In the genomic region with DNA sequence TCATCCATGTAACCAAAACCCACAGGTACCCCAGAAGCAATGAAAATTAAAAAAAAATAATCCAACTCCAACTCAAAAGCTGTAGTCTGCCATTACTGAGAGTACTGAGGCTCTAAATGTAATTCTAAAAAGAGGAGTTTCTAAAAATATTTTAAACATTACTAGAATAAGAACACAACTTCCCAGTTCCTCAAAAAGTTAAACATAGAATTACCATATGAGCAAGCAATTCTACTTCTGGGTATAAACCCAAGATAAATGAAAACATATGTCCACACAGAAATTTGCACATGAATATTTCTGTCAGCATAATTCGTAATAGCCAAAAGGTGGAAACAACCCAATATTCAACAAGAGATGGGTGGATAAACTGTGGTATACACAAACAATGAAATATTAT, we compare ENCODE assay signal across 1 cellular context.
TF ChIP-seq lines count a peak whose summit lies in the region.

No MANE protein-coding gene starts in this region.

TF ChIP-seq in GM12878, 131 proteins besides CTCF, POLR2A, EP300 and RAD21 (continued from another document):
- TF ChIP-seq, protein P1, sequence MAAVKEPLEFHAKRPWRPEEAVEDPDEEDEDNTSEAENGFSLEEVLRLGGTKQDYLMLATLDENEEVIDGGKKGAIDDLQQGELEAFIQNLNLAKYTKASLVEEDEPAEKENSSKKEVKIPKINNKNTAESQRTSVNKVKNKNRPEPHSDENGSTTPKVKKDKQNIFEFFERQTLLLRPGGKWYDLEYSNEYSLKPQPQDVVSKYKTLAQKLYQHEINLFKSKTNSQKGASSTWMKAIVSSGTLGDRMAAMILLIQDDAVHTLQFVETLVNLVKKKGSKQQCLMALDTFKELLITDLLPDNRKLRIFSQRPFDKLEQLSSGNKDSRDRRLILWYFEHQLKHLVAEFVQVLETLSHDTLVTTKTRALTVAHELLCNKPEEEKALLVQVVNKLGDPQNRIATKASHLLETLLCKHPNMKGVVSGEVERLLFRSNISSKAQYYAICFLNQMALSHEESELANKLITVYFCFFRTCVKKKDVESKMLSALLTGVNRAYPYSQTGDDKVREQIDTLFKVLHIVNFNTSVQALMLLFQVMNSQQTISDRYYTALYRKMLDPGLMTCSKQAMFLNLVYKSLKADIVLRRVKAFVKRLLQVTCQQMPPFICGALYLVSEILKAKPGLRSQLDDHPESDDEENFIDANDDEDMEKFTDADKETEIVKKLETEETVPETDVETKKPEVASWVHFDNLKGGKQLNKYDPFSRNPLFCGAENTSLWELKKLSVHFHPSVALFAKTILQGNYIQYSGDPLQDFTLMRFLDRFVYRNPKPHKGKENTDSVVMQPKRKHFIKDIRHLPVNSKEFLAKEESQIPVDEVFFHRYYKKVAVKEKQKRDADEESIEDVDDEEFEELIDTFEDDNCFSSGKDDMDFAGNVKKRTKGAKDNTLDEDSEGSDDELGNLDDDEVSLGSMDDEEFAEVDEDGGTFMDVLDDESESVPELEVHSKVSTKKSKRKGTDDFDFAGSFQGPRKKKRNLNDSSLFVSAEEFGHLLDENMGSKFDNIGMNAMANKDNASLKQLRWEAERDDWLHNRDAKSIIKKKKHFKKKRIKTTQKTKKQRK (IDR thresholded peaks at IDR 0.05; ENCODE audit: low read depth, low read length) = no peak
- TF ChIP-seq ZNF217 (IDR thresholded peaks at IDR 0.05) (peak; percentile 63), IKZF2 (IDR thresholded peaks at IDR 0.05) (0 out of 4 replicates have a peak, but pooled peaks of 1 of the 2 experiments have one; percentile 18), ZBED1 (IDR thresholded peaks at IDR 0.05; ENCODE audit: borderline replicate concordance) (0 out of 2 replicates have a peak, but pooled peaks have one; percentile 49), ASH2L (IDR thresholded peaks at IDR 0.05; ENCODE audit: borderline replicate concordance, low read depth) (0 out of 2 replicates have a peak, but pooled peaks have one; percentile 51), SP1 (IDR thresholded peaks at IDR 0.05; ENCODE audit: low read depth, low read length) (no peak), FOXM1 (IDR thresholded peaks at IDR 0.05; ENCODE audit: low read depth, low read length) (peak; percentile 89; the same call in 1 of the 2 replicates), BCL11A (IDR thresholded peaks at IDR 0.05; ENCODE audit: low read depth, low read length) (peak; percentile 57; the same call in 1 of the 2 replicates), CHD4 (IDR thresholded peaks at IDR 0.05) (no peak), CREM (IDR thresholded peaks at IDR 0.05; ENCODE audit: low read depth) (peak; percentile 64; the same call in 1 of the 2 replicates), MEF2B (IDR thresholded peaks at IDR 0.05; ENCODE audit: partially characterized antibody, poor library complexity, severe bottlenecking) (peak; percentile 85), TBL1XR1 (IDR thresholded peaks at IDR 0.05; ENCODE audit: low read depth, low read length) (peak; percentile 77; the same call in 1 of the 2 replicates), ZNF24 (IDR thresholded peaks at IDR 0.05) (no peak), MEF2A (IDR thresholded peaks at IDR 0.05; ENCODE audit: insufficient read depth, low read depth, low read length) (peak; percentile 99), SIN3A (IDR thresholded peaks at IDR 0.05; ENCODE audit: low read depth, low read length) (no peak), POU2F2 (IDR thresholded peaks at IDR 0.05; ENCODE audit: borderline replicate concordance, low read depth, low read length) (0 out of 3 replicates have a peak, but pooled peaks have one; percentile 9), SMAD1 (IDR thresholded peaks at IDR 0.05; ENCODE audit: low read depth, partially characterized antibody) (no peak), YY1 (IDR thresholded peaks at IDR 0.05; ENCODE audit: low read depth, low read length) (no peak), ZNF274 (IDR thresholded peaks at IDR 0.05; ENCODE audit: insufficient read depth, insufficient read length) (no peak), JUNB (IDR thresholded peaks at IDR 0.05) (peak; percentile 94), CHD2 (IDR thresholded peaks at IDR 0.05; ENCODE audit: borderline replicate concordance, low read depth, low read length) (no peak), CREB1 (IDR thresholded peaks at IDR 0.05; ENCODE audit: low read depth) (0 out of 2 replicates have a peak, but pooled peaks have one; percentile 27), MTA3 (IDR thresholded peaks at IDR 0.05; ENCODE audit: borderline replicate concordance, low read length) (peak; percentile 79; the same call in 1 of the 2 replicates), GABPA (IDR thresholded peaks at IDR 0.05; ENCODE audit: low read depth) (peak; percentile 66), PML (IDR thresholded peaks at IDR 0.05; ENCODE audit: low read length) (0 out of 2 replicates have a peak, but pooled peaks have one; percentile 73)
- TF ChIP-seq, protein P2, sequence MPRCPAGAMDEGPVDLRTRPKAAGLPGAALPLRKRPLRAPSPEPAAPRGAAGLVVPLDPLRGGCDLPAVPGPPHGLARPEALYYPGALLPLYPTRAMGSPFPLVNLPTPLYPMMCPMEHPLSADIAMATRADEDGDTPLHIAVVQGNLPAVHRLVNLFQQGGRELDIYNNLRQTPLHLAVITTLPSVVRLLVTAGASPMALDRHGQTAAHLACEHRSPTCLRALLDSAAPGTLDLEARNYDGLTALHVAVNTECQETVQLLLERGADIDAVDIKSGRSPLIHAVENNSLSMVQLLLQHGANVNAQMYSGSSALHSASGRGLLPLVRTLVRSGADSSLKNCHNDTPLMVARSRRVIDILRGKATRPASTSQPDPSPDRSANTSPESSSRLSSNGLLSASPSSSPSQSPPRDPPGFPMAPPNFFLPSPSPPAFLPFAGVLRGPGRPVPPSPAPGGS (IDR thresholded peaks at IDR 0.05; ENCODE audit: borderline replicate concordance, insufficient read depth, low read depth, low read length, poor library complexity, severe bottlenecking) = peak; percentile 51
- TF ChIP-seq, protein P3, sequence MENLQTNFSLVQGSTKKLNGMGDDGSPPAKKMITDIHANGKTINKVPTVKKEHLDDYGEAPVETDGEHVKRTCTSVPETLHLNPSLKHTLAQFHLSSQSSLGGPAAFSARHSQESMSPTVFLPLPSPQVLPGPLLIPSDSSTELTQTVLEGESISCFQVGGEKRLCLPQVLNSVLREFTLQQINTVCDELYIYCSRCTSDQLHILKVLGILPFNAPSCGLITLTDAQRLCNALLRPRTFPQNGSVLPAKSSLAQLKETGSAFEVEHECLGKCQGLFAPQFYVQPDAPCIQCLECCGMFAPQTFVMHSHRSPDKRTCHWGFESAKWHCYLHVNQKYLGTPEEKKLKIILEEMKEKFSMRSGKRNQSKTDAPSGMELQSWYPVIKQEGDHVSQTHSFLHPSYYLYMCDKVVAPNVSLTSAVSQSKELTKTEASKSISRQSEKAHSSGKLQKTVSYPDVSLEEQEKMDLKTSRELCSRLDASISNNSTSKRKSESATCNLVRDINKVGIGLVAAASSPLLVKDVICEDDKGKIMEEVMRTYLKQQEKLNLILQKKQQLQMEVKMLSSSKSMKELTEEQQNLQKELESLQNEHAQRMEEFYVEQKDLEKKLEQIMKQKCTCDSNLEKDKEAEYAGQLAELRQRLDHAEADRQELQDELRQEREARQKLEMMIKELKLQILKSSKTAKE (IDR thresholded peaks at IDR 0.05; ENCODE audit: low read depth, poor library complexity, severe bottlenecking) = peak; percentile 29
- TF ChIP-seq, protein P4, sequence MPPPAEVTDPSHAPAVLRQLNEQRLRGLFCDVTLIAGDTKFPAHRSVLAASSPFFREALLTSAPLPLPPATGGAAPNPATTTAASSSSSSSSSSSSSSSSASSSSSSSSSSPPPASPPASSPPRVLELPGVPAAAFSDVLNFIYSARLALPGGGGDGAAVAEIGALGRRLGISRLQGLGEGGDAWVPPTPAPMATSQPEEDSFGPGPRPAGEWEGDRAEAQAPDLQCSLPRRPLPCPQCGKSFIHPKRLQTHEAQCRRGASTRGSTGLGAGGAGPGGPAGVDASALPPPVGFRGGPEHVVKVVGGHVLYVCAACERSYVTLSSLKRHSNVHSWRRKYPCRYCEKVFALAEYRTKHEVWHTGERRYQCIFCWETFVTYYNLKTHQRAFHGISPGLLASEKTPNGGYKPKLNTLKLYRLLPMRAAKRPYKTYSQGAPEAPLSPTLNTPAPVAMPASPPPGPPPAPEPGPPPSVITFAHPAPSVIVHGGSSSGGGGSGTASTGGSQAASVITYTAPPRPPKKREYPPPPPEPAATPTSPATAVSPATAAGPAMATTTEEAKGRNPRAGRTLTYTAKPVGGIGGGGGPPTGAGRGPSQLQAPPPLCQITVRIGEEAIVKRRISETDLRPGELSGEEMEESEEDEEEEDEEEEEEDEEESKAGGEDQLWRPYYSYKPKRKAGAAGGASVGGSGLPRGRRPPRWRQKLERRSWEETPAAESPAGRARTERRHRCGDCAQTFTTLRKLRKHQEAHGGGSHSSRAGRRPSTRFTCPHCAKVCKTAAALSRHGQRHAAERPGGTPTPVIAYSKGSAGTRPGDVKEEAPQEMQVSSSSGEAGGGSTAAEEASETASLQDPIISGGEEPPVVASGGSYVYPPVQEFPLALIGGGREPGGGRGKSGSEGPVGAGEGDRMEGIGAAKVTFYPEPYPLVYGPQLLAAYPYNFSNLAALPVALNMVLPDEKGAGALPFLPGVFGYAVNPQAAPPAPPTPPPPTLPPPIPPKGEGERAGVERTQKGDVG (CRISPR knock-in tag; IDR thresholded peaks at IDR 0.05) = no peak
- TF ChIP-seq, protein P5, sequence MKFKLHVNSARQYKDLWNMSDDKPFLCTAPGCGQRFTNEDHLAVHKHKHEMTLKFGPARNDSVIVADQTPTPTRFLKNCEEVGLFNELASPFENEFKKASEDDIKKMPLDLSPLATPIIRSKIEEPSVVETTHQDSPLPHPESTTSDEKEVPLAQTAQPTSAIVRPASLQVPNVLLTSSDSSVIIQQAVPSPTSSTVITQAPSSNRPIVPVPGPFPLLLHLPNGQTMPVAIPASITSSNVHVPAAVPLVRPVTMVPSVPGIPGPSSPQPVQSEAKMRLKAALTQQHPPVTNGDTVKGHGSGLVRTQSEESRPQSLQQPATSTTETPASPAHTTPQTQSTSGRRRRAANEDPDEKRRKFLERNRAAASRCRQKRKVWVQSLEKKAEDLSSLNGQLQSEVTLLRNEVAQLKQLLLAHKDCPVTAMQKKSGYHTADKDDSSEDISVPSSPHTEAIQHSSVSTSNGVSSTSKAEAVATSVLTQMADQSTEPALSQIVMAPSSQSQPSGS (IDR thresholded peaks at IDR 0.05; ENCODE audit: low read length) = peak; percentile 94
- TF ChIP-seq, protein P6, sequence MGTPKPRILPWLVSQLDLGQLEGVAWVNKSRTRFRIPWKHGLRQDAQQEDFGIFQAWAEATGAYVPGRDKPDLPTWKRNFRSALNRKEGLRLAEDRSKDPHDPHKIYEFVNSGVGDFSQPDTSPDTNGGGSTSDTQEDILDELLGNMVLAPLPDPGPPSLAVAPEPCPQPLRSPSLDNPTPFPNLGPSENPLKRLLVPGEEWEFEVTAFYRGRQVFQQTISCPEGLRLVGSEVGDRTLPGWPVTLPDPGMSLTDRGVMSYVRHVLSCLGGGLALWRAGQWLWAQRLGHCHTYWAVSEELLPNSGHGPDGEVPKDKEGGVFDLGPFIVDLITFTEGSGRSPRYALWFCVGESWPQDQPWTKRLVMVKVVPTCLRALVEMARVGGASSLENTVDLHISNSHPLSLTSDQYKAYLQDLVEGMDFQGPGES (IDR thresholded peaks at IDR 0.05) = no peak
- TF ChIP-seq, protein P7, sequence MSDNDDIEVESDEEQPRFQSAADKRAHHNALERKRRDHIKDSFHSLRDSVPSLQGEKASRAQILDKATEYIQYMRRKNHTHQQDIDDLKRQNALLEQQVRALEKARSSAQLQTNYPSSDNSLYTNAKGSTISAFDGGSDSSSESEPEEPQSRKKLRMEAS (IDR thresholded peaks at IDR 0.05; ENCODE audit: low read depth, low read length) = no peak
- TF ChIP-seq, protein P8, sequence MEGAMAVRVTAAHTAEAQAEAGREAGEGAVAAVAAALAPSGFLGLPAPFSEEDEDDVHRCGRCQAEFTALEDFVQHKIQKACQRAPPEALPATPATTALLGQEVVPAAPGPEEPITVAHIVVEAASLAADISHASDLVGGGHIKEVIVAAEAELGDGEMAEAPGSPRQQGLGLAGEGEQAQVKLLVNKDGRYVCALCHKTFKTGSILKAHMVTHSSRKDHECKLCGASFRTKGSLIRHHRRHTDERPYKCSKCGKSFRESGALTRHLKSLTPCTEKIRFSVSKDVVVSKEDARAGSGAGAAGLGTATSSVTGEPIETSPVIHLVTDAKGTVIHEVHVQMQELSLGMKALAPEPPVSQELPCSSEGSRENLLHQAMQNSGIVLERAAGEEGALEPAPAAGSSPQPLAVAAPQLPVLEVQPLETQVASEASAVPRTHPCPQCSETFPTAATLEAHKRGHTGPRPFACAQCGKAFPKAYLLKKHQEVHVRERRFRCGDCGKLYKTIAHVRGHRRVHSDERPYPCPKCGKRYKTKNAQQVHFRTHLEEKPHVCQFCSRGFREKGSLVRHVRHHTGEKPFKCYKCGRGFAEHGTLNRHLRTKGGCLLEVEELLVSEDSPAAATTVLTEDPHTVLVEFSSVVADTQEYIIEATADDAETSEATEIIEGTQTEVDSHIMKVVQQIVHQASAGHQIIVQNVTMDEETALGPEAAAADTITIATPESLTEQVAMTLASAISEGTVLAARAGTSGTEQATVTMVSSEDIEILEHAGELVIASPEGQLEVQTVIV (IDR thresholded peaks at IDR 0.05; ENCODE audit: borderline replicate concordance, partially characterized antibody) = no peak
TF ChIP-seq in GM12878: peak in this region for 23.
